1 cellular context compared by ENCODE assay signal in genomic region chr21:42777064-42777756, GRCh38.
TF ChIP-seq lines count a peak whose summit lies in the region.

No MANE protein-coding gene starts in this region.

TF ChIP-seq in H1, 55 proteins besides CTCF, POLR2A, EP300 and RAD21 (continued from another document):
- TF ChIP-seq SP4 (IDR thresholded peaks at IDR 0.05; ENCODE audit: low read length) (no peak), GABPA (IDR thresholded peaks at IDR 0.05; ENCODE audit: borderline replicate concordance, insufficient read depth, low read length) (no peak), ZNF274 (IDR thresholded peaks at IDR 0.05; ENCODE audit: borderline replicate concordance, extremely low read depth, low read length) (no peak), RFX5 (IDR thresholded peaks at IDR 0.05; ENCODE audit: borderline replicate concordance, low read depth, low read length) (no peak), BACH1 (IDR thresholded peaks at IDR 0.05; ENCODE audit: low read length) (no peak), BRCA1 (IDR thresholded peaks at IDR 0.05; ENCODE audit: low read depth, low read length) (no peak), HDAC6 (IDR thresholded peaks at IDR 0.05; ENCODE audit: low read depth, low read length) (no peak), FOSL1 (IDR thresholded peaks at IDR 0.05; ENCODE audit: insufficient read depth, low read depth, low read length) (no peak), MAFK (IDR thresholded peaks at IDR 0.05; ENCODE audit: low read depth, low read length) (no peak)
- TF ChIP-seq, protein P1, sequence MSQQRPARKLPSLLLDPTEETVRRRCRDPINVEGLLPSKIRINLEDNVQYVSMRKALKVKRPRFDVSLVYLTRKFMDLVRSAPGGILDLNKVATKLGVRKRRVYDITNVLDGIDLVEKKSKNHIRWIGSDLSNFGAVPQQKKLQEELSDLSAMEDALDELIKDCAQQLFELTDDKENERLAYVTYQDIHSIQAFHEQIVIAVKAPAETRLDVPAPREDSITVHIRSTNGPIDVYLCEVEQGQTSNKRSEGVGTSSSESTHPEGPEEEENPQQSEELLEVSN (IDR thresholded peaks at IDR 0.05) = no peak
- TF ChIP-seq, protein P2, sequence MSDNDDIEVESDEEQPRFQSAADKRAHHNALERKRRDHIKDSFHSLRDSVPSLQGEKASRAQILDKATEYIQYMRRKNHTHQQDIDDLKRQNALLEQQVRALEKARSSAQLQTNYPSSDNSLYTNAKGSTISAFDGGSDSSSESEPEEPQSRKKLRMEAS (IDR thresholded peaks at IDR 0.05) = no peak
